Comparison of ENCODE assay signal across 31 cellular contexts in genomic region chr19:18946918-18947317, GRCh38. TPM values are rescaled to one million over a fixed set of nuclear protein-coding genes. Genes with fewer than 3 reads are reported as not detected.
A peak's percentile ranks its signal among the peaks of the same experiment; 100 is the strongest.
DNase-seq lines count a peak whose midpoint lies in the region; ATAC-seq and TF ChIP-seq lines count a peak whose summit lies in the region.
"Had no signal": no experiment of that assay in that cellular context is flagged by ENCODE, and none has a peak within 500 bp of the region (broad histone marks: within the 10 kb centered on the region; RNA-seq: fewer than 3 reads in every experiment).

No MANE protein-coding gene starts in this region.

- no peaks in the 10 kb centered on the region for H3K9me3 Mint-ChIP-seq in stimulated activated memory B cell treated with anti-CD40 and anti-IgM and Interleukin-4, amounts not matched to agents 10 μg/mL and 1 μg/mL and 100 μg/mL, for 72 hours
- H3K9me3 Mint-ChIP-seq: activated CD4-positive, alpha-beta memory T cell treated with anti-CD3 and anti-CD28 coated beads for 36 hours; activated T-cell treated with anti-CD3 and anti-CD28 coated beads, Interleukin-2, amount 50 U/mL, for 72 hours; CD8-positive, alpha-beta T cell; endodermal cell; stimulated activated naive CD8-positive, alpha-beta T cell treated with anti-CD3 and anti-CD28 coated beads, Interleukin-15, amount 100 ng/mL, for 72 hours; T-helper 2 cell treated with Interferon-gamma antibody and Interleukin-4, amounts not matched to agents 5 μg/mL and 100 μg/mL, for 36 hours had no signal

- H3K27ac ChIP-seq in Karpas-422 (ENCODE audit: low read length): no peak overlapping the region
- H3K27ac ChIP-seq in Peyer's patch: peak overlapping the region in 1 of 4 donors; percentile 31
- H3K27ac ChIP-seq in lower lobe of right lung: no peak overlapping the region
- H3K27ac ChIP-seq: body of pancreas, left ventricle myocardium inferior, thoracic aorta, uterus had no signal

- H3K36me3 ChIP-seq in Karpas-422 (ENCODE audit: insufficient read depth, low read length): no peaks in the 10 kb centered on the region
- H3K36me3 ChIP-seq in Peyer's patch: no peaks in the 10 kb centered on the region
- no peaks in the 10 kb centered on the region for H3K36me3 ChIP-seq in lower lobe of right lung
- H3K36me3 ChIP-seq: left ventricle myocardium inferior, thoracic aorta, uterus had no signal

- H3K4me3 ChIP-seq in Karpas-422 (ENCODE audit: low read length) (no peak overlapping the region), Peyer's patch (no peak overlapping the region), lower lobe of right lung (no peak overlapping the region)
- H3K4me3 ChIP-seq: body of pancreas, left ventricle myocardium inferior, thoracic aorta, uterus had no signal

- H2AFZ ChIP-seq in Karpas-422 (ENCODE audit: low read length): no peak overlapping the region

- intact Hi-C loops in lower lobe of right lung (cut with DNase I): no loop called here

- H4K20me1 ChIP-seq in Karpas-422 (ENCODE audit: insufficient read depth, low read depth, low read length): no peaks in the 10 kb centered on the region

- DNase-seq in NCI-H146 treated with DMSO at 0.1 percent for 48 hours (lab: John Stamatoyannopoulos, UW; ENCODE audit: unreplicated experiment) (peak; percentile 6), NCI-H146 (lab: John Stamatoyannopoulos, UW) (no peak), Karpas-422 (peak; percentile 71), Peyer's patch (peak in 2 of 3 donors; percentile 51 to 66), NCI-H2196 (lab: John Stamatoyannopoulos, UW; ENCODE audit: unreplicated experiment) (no peak), left lobe of liver (ENCODE audit: low spot score) (no peak), lower lobe of right lung (no peak)
- DNase-seq: activated CD4-positive, alpha-beta memory T cell treated with anti-CD3 and anti-CD28 coated beads for 36 hours; activated CD4-positive, alpha-beta T cell treated with anti-CD3 and anti-CD28 coated beads for 1 hour; activated naive CD4-positive, alpha-beta T cell treated with Interleukin-2 at 50 U/mL for 16 hours; activated T-cell treated with anti-CD3 and anti-CD28 coated beads, Interleukin-2, amount 50 U/mL, for 72 hours; body of pancreas; CD8-positive, alpha-beta T cell; dermis blood vessel endothelial cell; DMS153; endodermal cell; left ventricle myocardium inferior; NCI-H1092 treated with DMSO at 0.1 percent for 48 hours; NCI-H510A; posterior cingulate gyrus; SHP77 treated with DMSO at 0.1 percent for 48 hours; stimulated activated CD4-positive, alpha-beta T cell treated with anti-CD3 and anti-CD28 coated beads, Interleukin-2, amount 100 ng/mL, for 24 hours; stimulated activated naive CD8-positive, alpha-beta T cell treated with anti-CD3 and anti-CD28 coated beads, Interleukin-15, amount 100 ng/mL, for 72 hours; uterus had no signal

- ATAC-seq in stimulated activated memory B cell treated with anti-CD40 and anti-IgM and Interleukin-4, amounts not matched to agents 10 μg/mL and 1 μg/mL and 100 μg/mL, for 72 hours: peak; percentile 67
- ATAC-seq in left lobe of liver: no peak
- no peak for ATAC-seq in lower lobe of right lung
- ATAC-seq: activated T-cell treated with anti-CD3 and anti-CD28 coated beads, Interleukin-2, amount 50 U/mL, for 72 hours; body of pancreas; CD8-positive, alpha-beta T cell; esophagus mucosa; HCT116; Panc1; right cardiac atrium; stimulated activated naive CD8-positive, alpha-beta T cell treated with anti-CD3 and anti-CD28 coated beads, Interleukin-15, amount 100 ng/mL, for 72 hours had no signal

- H3K4me1 ChIP-seq in Karpas-422 (ENCODE audit: low read length) (peaks cover 8% of the 10 kb centered on the region), Peyer's patch (no peaks in the 10 kb centered on the region), lower lobe of right lung (no peaks in the 10 kb centered on the region)
- H3K4me1 ChIP-seq: body of pancreas, left ventricle myocardium inferior, uterus had no signal

- no peak for TF ChIP-seq POLR2A in Peyer's patch (IDR thresholded peaks at IDR 0.05)

- H3K27me3 Mint-ChIP-seq in stimulated activated memory B cell treated with anti-CD40 and anti-IgM and Interleukin-4, amounts not matched to agents 10 μg/mL and 1 μg/mL and 100 μg/mL, for 72 hours: peaks cover 7% of the 10 kb centered on the region

- H3K9ac ChIP-seq in Karpas-422 (ENCODE audit: low read length): no peak overlapping the region

- TF ChIP-seq CTCF in Peyer's patch (IDR thresholded peaks at IDR 0.05) (no peak), lower lobe of right lung (IDR thresholded peaks at IDR 0.05) (no peak)

- H3K27me3 ChIP-seq in Karpas-422 (ENCODE audit: low read length): no peaks in the 10 kb centered on the region
- H3K27me3 ChIP-seq in Peyer's patch: no peaks in the 10 kb centered on the region
- no peaks in the 10 kb centered on the region for H3K27me3 ChIP-seq in lower lobe of right lung (ENCODE audit: low read depth)
- H3K27me3 ChIP-seq: body of pancreas, uterus had no signal

- no peaks in the 10 kb centered on the region for H3K36me3 Mint-ChIP-seq in stimulated activated memory B cell treated with anti-CD40 and anti-IgM and Interleukin-4, amounts not matched to agents 10 μg/mL and 1 μg/mL and 100 μg/mL, for 72 hours
- H3K36me3 Mint-ChIP-seq: activated CD4-positive, alpha-beta memory T cell treated with anti-CD3 and anti-CD28 coated beads for 36 hours; CD8-positive, alpha-beta T cell had no signal

- peak overlapping the region; percentile 20 for H3K4me3 Mint-ChIP-seq in stimulated activated memory B cell treated with anti-CD40 and anti-IgM and Interleukin-4, amounts not matched to agents 10 μg/mL and 1 μg/mL and 100 μg/mL, for 72 hours
- H3K4me3 Mint-ChIP-seq: activated CD4-positive, alpha-beta memory T cell treated with anti-CD3 and anti-CD28 coated beads for 36 hours; activated T-cell treated with anti-CD3 and anti-CD28 coated beads, Interleukin-2, amount 50 U/mL, for 72 hours; CD8-positive, alpha-beta T cell; endodermal cell; stimulated activated naive CD8-positive, alpha-beta T cell treated with anti-CD3 and anti-CD28 coated beads, Interleukin-15, amount 100 ng/mL, for 72 hours; T-helper 2 cell treated with Interferon-gamma antibody and Interleukin-4, amounts not matched to agents 5 μg/mL and 100 μg/mL, for 36 hours had no signal

- peak overlapping the region; percentile 17 for H3K4me2 ChIP-seq in Karpas-422 (ENCODE audit: low read depth, low read length, poor library complexity, severe bottlenecking)

- H3K4me1 Mint-ChIP-seq in stimulated activated memory B cell treated with anti-CD40 and anti-IgM and Interleukin-4, amounts not matched to agents 10 μg/mL and 1 μg/mL and 100 μg/mL, for 72 hours: peaks cover 45% of the 10 kb centered on the region
- H3K4me1 Mint-ChIP-seq: endodermal cell; stimulated activated naive CD8-positive, alpha-beta T cell treated with anti-CD3 and anti-CD28 coated beads, Interleukin-15, amount 100 ng/mL, for 72 hours had no signal

- peak overlapping the region; percentile 61 for H3K27ac Mint-ChIP-seq in stimulated activated memory B cell treated with anti-CD40 and anti-IgM and Interleukin-4, amounts not matched to agents 10 μg/mL and 1 μg/mL and 100 μg/mL, for 72 hours
- H3K27ac Mint-ChIP-seq: activated CD4-positive, alpha-beta memory T cell treated with anti-CD3 and anti-CD28 coated beads for 36 hours; activated T-cell treated with anti-CD3 and anti-CD28 coated beads, Interleukin-2, amount 50 U/mL, for 72 hours; CD8-positive, alpha-beta T cell; endodermal cell; stimulated activated naive CD8-positive, alpha-beta T cell treated with anti-CD3 and anti-CD28 coated beads, Interleukin-15, amount 100 ng/mL, for 72 hours; T-helper 2 cell treated with Interferon-gamma antibody and Interleukin-4, amounts not matched to agents 5 μg/mL and 100 μg/mL, for 36 hours had no signal

- H3K9me2 ChIP-seq in Karpas-422 (replicated peaks; ENCODE audit: insufficient read depth, low read length): no peaks in the 10 kb centered on the region

- H3K79me2 ChIP-seq in Karpas-422 (ENCODE audit: low read length): no peaks in the 10 kb centered on the region

- H3K9me3 ChIP-seq in Karpas-422 (ENCODE audit: low read length) (no peaks in the 10 kb centered on the region), Peyer's patch (no peaks in the 10 kb centered on the region), lower lobe of right lung (no peaks in the 10 kb centered on the region)
- H3K9me3 ChIP-seq: body of pancreas, left ventricle myocardium inferior, thoracic aorta, uterus had no signal

RNA-seq across cellular contexts. Expression of gene HOMER3, which starts 5.9 kb away (rescaled TPM):
- 0.90 TPM in 1 of 2 replicates, not detected in the other for total RNA-seq in Karpas-422 (2014; rRNA removed; shearing (Covaris generic); ENCODE audit: low replicate concordance)
- total RNA-seq in Peyer's patch (10 to 100 TPM in 2 of 4 donors, 1 to 10 TPM in 1, under 1 TPM in 1; 0.88 to 33.0 (median 9.6) TPM), left lobe of liver (2.8 TPM), lower lobe of right lung (20.5 TPM)

RNA-seq across cellular contexts. Expression of gene DDX49, which starts 27.4 kb away (rescaled TPM):
- 49.3 and 74.5 TPM in 2 replicates for total RNA-seq in Karpas-422 (2014; rRNA removed; shearing (Covaris generic); ENCODE audit: low replicate concordance)
- total RNA-seq in Peyer's patch (10 to 100 TPM; 37.0 to 76.9 (median 47.1) TPM), left lobe of liver (18.9 TPM), lower lobe of right lung (32.2 TPM)

RNA-seq across cellular contexts. Expression of gene COPE, which starts 27.7 kb away (rescaled TPM):
- 145 and 153 TPM in 2 replicates for total RNA-seq in Karpas-422 (2014; rRNA removed; shearing (Covaris generic); ENCODE audit: low replicate concordance)
- total RNA-seq in Peyer's patch: 100 to 1,000 TPM; 205 to 257 (median 224) TPM
- total RNA-seq in left lobe of liver: 113 TPM
- total RNA-seq in lower lobe of right lung: 145 TPM

RNA-seq across cellular contexts. Expression of gene CERS1, which starts 51.0 kb away (rescaled TPM):
- total RNA-seq in Karpas-422 (2014; rRNA removed; shearing (Covaris generic); ENCODE audit: low replicate concordance): not detected in 2 replicates
- total RNA-seq in Peyer's patch (not detected), left lobe of liver (0.08 TPM), lower lobe of right lung (not detected)
- total RNA-seq: activated CD4-positive, alpha-beta memory T cell treated with anti-CD3 and anti-CD28 coated beads for 36 hours; activated T-cell treated with anti-CD3 and anti-CD28 coated beads, Interleukin-2, amount 50 U/mL, for 72 hours; CD8-positive, alpha-beta T cell; esophagus mucosa had no signal

Comparison
In these comparisons a context has a peak if more than half of its experiments do, and no peak if none do; other contexts are left out.
1. DNase-seq: peak in NCI-H146 treated with DMSO at 0.1 percent for 48 hours (single experiment), Karpas-422 (single experiment) and Peyer's patch (2 of 3); none in NCI-H146 (single experiment), NCI-H2196 (single experiment), left lobe of liver (single experiment) and lower lobe of right lung (single experiment).